In the genomic region with DNA sequence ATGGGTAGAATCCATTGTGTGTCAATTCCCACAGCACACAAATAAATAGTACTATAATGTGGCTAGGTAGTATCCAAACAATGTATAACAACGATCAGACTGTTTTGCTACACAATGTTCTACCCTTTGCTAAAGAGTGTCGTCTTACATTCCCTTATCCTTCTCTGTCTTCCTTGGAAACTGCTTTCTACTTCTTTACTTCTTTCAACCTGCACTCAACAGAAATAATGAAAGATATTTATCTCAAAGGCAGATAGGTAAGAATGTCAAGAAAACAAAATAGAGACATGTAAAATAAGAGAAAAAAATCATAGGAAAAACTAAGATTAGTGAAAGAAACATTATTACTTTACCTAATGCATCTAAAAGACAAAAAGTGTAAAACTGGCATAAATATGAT, we compare ENCODE assay signal across 22 cellular contexts.
DNase-seq lines count a peak whose midpoint lies in the region; ATAC-seq and TF ChIP-seq lines count a peak whose summit lies in the region.
"Had no signal": no experiment of that assay in that cellular context is flagged by ENCODE, and none has a peak within 500 bp of the region (broad histone marks: within the 10 kb centered on the region; RNA-seq: fewer than 3 reads in every experiment).

No MANE protein-coding gene starts in this region.

- H2BK120ac ChIP-seq in neuronal stem cell (ENCODE audit: low read depth, low read length), result no peak overlapping the region

- H3K23ac ChIP-seq in neuronal stem cell (ENCODE audit: low read depth, low read length, poor library complexity), result no peak overlapping the region

- TF ChIP-seq POLR2A in suprapubic skin (IDR thresholded peaks at IDR 0.05), result no peak

- H3K4me1 ChIP-seq in neuronal stem cell (ENCODE audit: control insufficient read depth in 2 of 2, insufficient read depth in 1 of 2, low read depth in 1 of 2, low read length in 2 of 2) (no peaks in the 10 kb centered on the region), suprapubic skin (no peaks in the 10 kb centered on the region)
- H3K4me1 ChIP-seq: Peyer's patch had no signal

- H2BK12ac ChIP-seq in neuronal stem cell (ENCODE audit: low read length), result no peak overlapping the region

- no peaks in the 10 kb centered on the region for H3K79me1 ChIP-seq in neuronal stem cell (ENCODE audit: low read depth, low read length)

- H3K4ac ChIP-seq in neuronal stem cell (ENCODE audit: low read length), result no peak overlapping the region

- POLR2A ChIA-PET in HEK293T (lab: Yijun Ruan, JAX), result no interaction called here

- H4K91ac ChIP-seq in neuronal stem cell (ENCODE audit: low read depth, low read length, poor library complexity), result no peak overlapping the region

- peak; percentile 28 for DNase-seq in DMS 273 (lab: John Stamatoyannopoulos, UW; ENCODE audit: unreplicated experiment)
- DNase-seq in HEK293T (ENCODE audit: extremely low spot score), result peak; percentile 35
- peak; percentile 14 for DNase-seq in choroid plexus epithelial cell (ENCODE audit: low read depth)
- no peak for DNase-seq in neuronal stem cell (ENCODE audit: low spot score)
- DNase-seq in suprapubic skin (ENCODE audit: low spot score in 2 of 2), result no peak
- DNase-seq in DMS53 treated with DMSO at 0.1 percent for 48 hours (lab: John Stamatoyannopoulos, UW; ENCODE audit: unreplicated experiment), result no peak
- DNase-seq in activated CD8-positive, alpha-beta memory T cell treated with anti-CD3 and anti-CD28 coated beads, Interleukin-2, amount 50 U/mL, for 4 hours, result no peak
- DNase-seq: BE2C; CD8-positive, alpha-beta memory T cell; GM23248; H7; HFFc6; KG1; MM.1S; NCI-H1417 treated with DMSO at 0.1 percent for 48 hours; NCI-H1694 treated with DMSO at 0.1 percent for 48 hours; NCI-H2081; NCI-H446 treated with DMSO at 0.1 percent for 48 hours; NCI-H526; Peyer's patch; SHP77 treated with DMSO at 0.1 percent for 48 hours had no signal

- H3K36me3 ChIP-seq in neuronal stem cell (replicated peaks in 1 of 2; ENCODE audit: control insufficient read depth in 2 of 2, insufficient read depth in 2 of 2, low read length in 2 of 2), result no peaks in the 10 kb centered on the region
- no peaks in the 10 kb centered on the region for H3K36me3 ChIP-seq in suprapubic skin
- H3K36me3 ChIP-seq: BE2C, Peyer's patch had no signal

- no peak overlapping the region for H4K8ac ChIP-seq in neuronal stem cell (ENCODE audit: low read depth, low read length)

- no peak overlapping the region for H2BK15ac ChIP-seq in neuronal stem cell (ENCODE audit: low read length)

- no peak for ATAC-seq in GM18517 (IDR thresholded peaks at IDR 0.05; ENCODE audit: unreplicated experiment)

- H2AK5ac ChIP-seq in neuronal stem cell (ENCODE audit: low read depth, low read length), result no peak overlapping the region

- H3K27ac ChIP-seq in neuronal stem cell (replicated peaks; ENCODE audit: low read length) (no peak overlapping the region), suprapubic skin (no peak overlapping the region)
- H3K27ac ChIP-seq: GM23248, Peyer's patch had no signal

- H3K14ac ChIP-seq in neuronal stem cell (ENCODE audit: low read length), result no peak overlapping the region

- H3K9me3 ChIP-seq in neuronal stem cell (replicated peaks in 1 of 2; ENCODE audit: control insufficient read depth in 2 of 2, insufficient read depth in 1 of 2, low read depth in 1 of 2, low read length in 2 of 2) (peaks cover 0 to 2% of the 10 kb centered on the region in 2 donors), suprapubic skin (no peaks in the 10 kb centered on the region)
- H3K9me3 ChIP-seq: BE2C, Peyer's patch had no signal

- H3K4me2 ChIP-seq in neuronal stem cell (ENCODE audit: insufficient read depth, low read length, poor library complexity, severe bottlenecking), result no peak overlapping the region

- CTCF ChIA-PET in HEK293T (lab: Yijun Ruan, JAX), result no interaction called here

- H3K27me3 ChIP-seq in neuronal stem cell (ENCODE audit: control insufficient read depth in 3 of 3, insufficient read depth in 3 of 3, low read depth in 1 of 3, low read length in 3 of 3) (no peaks in the 10 kb centered on the region), suprapubic skin (no peaks in the 10 kb centered on the region)
- H3K27me3 ChIP-seq: BE2C, Peyer's patch had no signal

- no peak overlapping the region for H3K4me3 ChIP-seq in choroid plexus epithelial cell (ENCODE audit: low read depth, low read length)
- H3K4me3 ChIP-seq in neuronal stem cell (ENCODE audit: low read length in 2 of 2), result no peak overlapping the region
- no peak overlapping the region for H3K4me3 ChIP-seq in suprapubic skin
- H3K4me3 ChIP-seq: GM23248, Peyer's patch had no signal

- peak overlapping the region; percentile 8 for H2AFZ ChIP-seq in neuronal stem cell (ENCODE audit: low read length)
- H2AFZ ChIP-seq: GM23248 had no signal

- TF ChIP-seq EP300 in suprapubic skin (IDR thresholded peaks at IDR 0.05), result no peak

- no peak overlapping the region for H3K9ac ChIP-seq in neuronal stem cell (ENCODE audit: low read depth, low read length, poor library complexity)
- H3K9ac ChIP-seq: GM23248 had no signal

- H2BK5ac ChIP-seq in neuronal stem cell (ENCODE audit: low read length), result no peak overlapping the region

- TF ChIP-seq CTCF in choroid plexus epithelial cell (conservative IDR thresholded peaks at IDR 0.05; ENCODE audit: low read depth, low read length) (no peak), suprapubic skin (IDR thresholded peaks at IDR 0.05) (no peak)

- no peak overlapping the region for H3K18ac ChIP-seq in neuronal stem cell (ENCODE audit: low read length)

- WGBS in neuronal stem cell (ENCODE audit: extremely low coverage in 2 of 2, insufficient read length in 2 of 2, insufficient replicate concordance in 1 of 2), 2 donors, result no CpG with 5 or more reads among the region's 2 CpGs
- 55% methylated on average over 2 of the region's 2 CpGs for WGBS in suprapubic skin

TF ChIP-seq in HEK293T, 16 proteins besides CTCF, POLR2A, EP300 and RAD21:
- no peak for TF ChIP-seq FOXM1 (IDR thresholded peaks at IDR 0.05; ENCODE audit: borderline replicate concordance)
- TF ChIP-seq, protein P1, sequence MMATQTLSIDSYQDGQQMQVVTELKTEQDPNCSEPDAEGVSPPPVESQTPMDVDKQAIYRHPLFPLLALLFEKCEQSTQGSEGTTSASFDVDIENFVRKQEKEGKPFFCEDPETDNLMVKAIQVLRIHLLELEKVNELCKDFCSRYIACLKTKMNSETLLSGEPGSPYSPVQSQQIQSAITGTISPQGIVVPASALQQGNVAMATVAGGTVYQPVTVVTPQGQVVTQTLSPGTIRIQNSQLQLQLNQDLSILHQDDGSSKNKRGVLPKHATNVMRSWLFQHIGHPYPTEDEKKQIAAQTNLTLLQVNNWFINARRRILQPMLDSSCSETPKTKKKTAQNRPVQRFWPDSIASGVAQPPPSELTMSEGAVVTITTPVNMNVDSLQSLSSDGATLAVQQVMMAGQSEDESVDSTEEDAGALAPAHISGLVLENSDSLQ (IDR thresholded peaks at IDR 0.05), result no peak
- no peak for TF ChIP-seq SP1 (IDR thresholded peaks at IDR 0.05)
- no peak for TF ChIP-seq ARNT (IDR thresholded peaks at IDR 0.05)
- TF ChIP-seq NFRKB (IDR thresholded peaks at IDR 0.05), result no peak
- TF ChIP-seq HDGF (IDR thresholded peaks at IDR 0.05; ENCODE audit: borderline replicate concordance), result no peak
- no peak for TF ChIP-seq ZNF384 (IDR thresholded peaks at IDR 0.05)
- TF ChIP-seq ELF4 (IDR thresholded peaks at IDR 0.05), result no peak

Comparison
In these comparisons a context has a peak if more than half of its experiments do, and no peak if none do; other contexts are left out.
1. DNase-seq: peak in DMS 273 (single experiment), HEK293T (single experiment) and choroid plexus epithelial cell (single experiment); none in neuronal stem cell (single experiment), suprapubic skin (0 of 2), DMS53 treated with DMSO at 0.1 percent for 48 hours (single experiment) and activated CD8-positive, alpha-beta memory T cell treated with anti-CD3 and anti-CD28 coated beads, Interleukin-2, amount 50 U/mL, for 4 hours (single experiment).